In the genomic region with DNA sequence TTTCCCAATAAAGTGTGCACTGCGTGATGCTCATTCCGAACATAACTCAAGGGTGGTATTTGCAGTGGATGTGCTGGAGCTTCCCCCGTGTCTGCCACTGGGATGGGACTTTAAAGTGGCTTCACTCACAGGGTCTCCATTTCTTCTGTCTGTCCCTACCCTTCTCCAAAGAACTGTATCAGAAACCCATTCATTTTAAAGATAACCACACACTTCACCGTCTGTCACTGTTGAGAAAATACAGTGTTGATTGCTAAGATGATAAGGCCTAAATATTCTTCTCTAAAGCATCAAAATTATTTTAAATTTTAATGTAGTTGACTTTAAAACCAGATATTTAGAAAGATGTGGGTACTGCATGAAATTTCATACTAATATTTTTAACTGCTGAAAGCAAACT, we compare ENCODE assay signal across 23 cellular contexts.
"Had no signal": no experiment of that assay in that cellular context is flagged by ENCODE, and none has a peak within 500 bp of the region (broad histone marks: within the 10 kb centered on the region; RNA-seq: fewer than 3 reads in every experiment).

No MANE protein-coding gene starts in this region.

- H3K4me3 ChIP-seq: adrenal gland, breast epithelium had no signal

- H3K27me3 Mint-ChIP-seq: activated naive CD8-positive, alpha-beta T cell treated with anti-CD3 and anti-CD28 coated beads, Interleukin-2, amount 10 ng/mL, durations not matched to agents 7 days and 5 days had no signal

- ATAC-seq: activated CD8-positive, alpha-beta T cell treated with anti-CD3 and anti-CD28 coated beads, Interleukin-2, amount 10 ng/mL, durations not matched to agents 7 days and 5 days; PC-3 had no signal

- H3K27ac Mint-ChIP-seq: activated CD8-positive, alpha-beta T cell treated with anti-CD3 and anti-CD28 coated beads, Interleukin-2, amount 10 ng/mL, durations not matched to agents 7 days and 5 days; activated naive CD8-positive, alpha-beta T cell treated with anti-CD3 and anti-CD28 coated beads, Interleukin-2, amount 10 ng/mL, durations not matched to agents 7 days and 5 days; activated T-helper 2 cell treated with anti-CD3 and anti-CD28 coated beads, Interferon-gamma antibody, Interleukin-2, Interleukin-4, amounts not matched to agents 10 μg/mL and 5 μg/mL and 100 μg/mL, durations not matched to agents 14 hours and 24 hours and 36 hours had no signal

- H3K27me3 ChIP-seq: adrenal gland, breast epithelium had no signal

- DNase-seq: activated CD4-positive, alpha-beta T cell treated with anti-CD3 and anti-CD28 coated beads for 48 hours; activated CD4-positive, alpha-beta T cell treated with anti-CD3 and anti-CD28 coated beads, Interleukin-2, amount 50 U/mL, for 4 hours; activated CD4-positive, CD25-positive, alpha-beta regulatory T cell treated with anti-CD3 and anti-CD28 coated beads, Interleukin-2, amount 50 U/mL, for 72 hours; activated CD8-positive, alpha-beta T cell treated with anti-CD3 and anti-CD28 coated beads, Interleukin-2, amount 10 ng/mL, durations not matched to agents 7 days and 5 days; activated naive CD4-positive, alpha-beta T cell treated with anti-CD3 and anti-CD28 coated beads, Interleukin-2, amount 50 U/mL, for 16 hours; activated naive CD8-positive, alpha-beta T cell treated with anti-CD3 and anti-CD28 coated beads, Interleukin-2, amount 10 ng/mL, durations not matched to agents 7 days and 5 days; activated T-cell treated with anti-CD3 and anti-CD28 coated beads, Interleukin-2, amount 50 U/mL, for 48 hours; adrenal gland; anterior cingulate cortex; central memory CD4-positive, alpha-beta T cell; IMR-90; KG1; NCI-H1048; NCI-H146; NCI-H187 treated with DMSO at 0.1 percent for 48 hours; NCI-H2081 treated with DMSO at 0.1 percent for 48 hours; NCI-H446; NCI-H524; PC-3; SHP77; T-helper 1 cell had no signal

- H3K9me3 ChIP-seq: adrenal gland, breast epithelium had no signal

- H3K4me3 Mint-ChIP-seq: activated CD8-positive, alpha-beta T cell treated with anti-CD3 and anti-CD28 coated beads, Interleukin-2, amount 10 ng/mL, durations not matched to agents 7 days and 5 days; activated naive CD8-positive, alpha-beta T cell treated with anti-CD3 and anti-CD28 coated beads, Interleukin-2, amount 10 ng/mL, durations not matched to agents 7 days and 5 days had no signal

- H3K9me3 Mint-ChIP-seq: activated naive CD8-positive, alpha-beta T cell treated with anti-CD3 and anti-CD28 coated beads, Interleukin-2, amount 10 ng/mL, durations not matched to agents 7 days and 5 days; activated T-helper 2 cell treated with anti-CD3 and anti-CD28 coated beads, Interferon-gamma antibody, Interleukin-2, Interleukin-4, amounts not matched to agents 10 μg/mL and 5 μg/mL and 100 μg/mL, durations not matched to agents 14 hours and 24 hours and 36 hours had no signal

- H3K4me1 ChIP-seq: adrenal gland, breast epithelium had no signal

- H3K36me3 ChIP-seq: adrenal gland, breast epithelium had no signal

- H3K27ac ChIP-seq: adrenal gland, breast epithelium had no signal
